ENCODE assay signal across 8 cellular contexts in the genomic region with DNA sequence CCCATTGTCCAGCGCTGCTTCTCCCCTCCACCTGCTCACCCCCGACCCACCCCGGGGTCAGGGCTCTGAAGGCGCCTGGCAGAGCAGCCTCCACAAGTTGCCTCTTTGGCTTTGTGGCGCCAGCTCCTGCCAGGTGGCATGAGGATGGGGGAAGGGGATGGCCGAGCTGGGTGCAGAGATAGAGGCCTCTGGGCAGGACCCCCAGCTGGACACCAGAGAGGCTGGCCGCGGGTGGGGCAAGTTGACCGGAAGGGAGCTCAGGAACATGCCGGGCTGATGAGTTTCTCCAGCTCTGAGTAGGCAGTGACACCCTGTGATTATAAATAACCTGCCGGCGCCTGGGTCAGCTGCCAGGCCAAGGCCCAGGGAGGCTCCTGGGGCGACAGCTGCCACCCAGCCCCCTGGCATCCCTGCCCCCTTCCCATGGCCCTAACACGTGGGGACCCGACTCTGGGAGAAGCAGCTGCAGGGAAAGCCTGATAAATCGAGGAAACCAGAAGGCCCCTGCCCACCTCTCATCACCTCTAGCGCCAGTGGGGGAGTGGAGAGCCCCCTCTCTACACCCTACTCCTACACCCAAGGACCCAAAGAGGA. TPM values are rescaled to one million over a fixed set of nuclear protein-coding genes. Genes with fewer than 3 reads are reported as not detected.
DNase-seq lines count a peak whose midpoint lies in the region; ATAC-seq and TF ChIP-seq lines count a peak whose summit lies in the region.

No MANE protein-coding gene starts in this region.

- no peak overlapping the region for H4K8ac ChIP-seq in neuronal stem cell (ENCODE audit: low read depth, low read length)

- H3K14ac ChIP-seq in neuronal stem cell (ENCODE audit: low read length) = no peak overlapping the region

- H3K4me1 ChIP-seq in ES-I3 (ENCODE audit: insufficient read depth, low read length) (peaks cover 3% of the 10 kb centered on the region; the same call in 1 of the 2 replicates), NT2/D1 (ENCODE audit: insufficient read depth, insufficient read length) (peaks cover 2% of the 10 kb centered on the region), neuronal stem cell (ENCODE audit: control insufficient read depth in 2 of 2, insufficient read depth in 1 of 2, low read depth in 1 of 2, low read length in 2 of 2) (peaks cover 6 to 8% of the 10 kb centered on the region in 2 donors)

- ATAC-seq in GM18868 (IDR thresholded peaks at IDR 0.05; ENCODE audit: unreplicated experiment) = no peak
- ATAC-seq in HG03378 (IDR thresholded peaks at IDR 0.05; ENCODE audit: unreplicated experiment) = no peak

- H3K9ac ChIP-seq in ES-I3 (ENCODE audit: low read depth, low read length) (peak overlapping the region; percentile 63; the same call in 1 of the 2 replicates), NT2/D1 (ENCODE audit: insufficient read length, low read depth) (peak overlapping the region; percentile 56), neuronal stem cell (ENCODE audit: low read depth, low read length, poor library complexity) (no peak overlapping the region)

- CTCF ChIA-PET in GM10248 (lab: Yijun Ruan, JAX) = interaction anchor here (1.0 to 3.1 kb wide), 8 partner anchors 11 to 132 kb away, joined by 3 to 16 read pairs (median 6); no protein-coding TSS in a partner anchor

- no peak overlapping the region for H3K4ac ChIP-seq in neuronal stem cell (ENCODE audit: low read length)

- H2BK15ac ChIP-seq in neuronal stem cell (ENCODE audit: low read length) = no peak overlapping the region

- no peak for DNase-seq in NT2/D1 (ENCODE audit: low read depth, low spot score)
- DNase-seq in epithelial cell of proximal tubule (ENCODE audit: low read depth) = no peak
- DNase-seq in neuronal stem cell (ENCODE audit: low spot score) = no peak
- no peak for DNase-seq in GM10248 (ENCODE audit: extremely low spot score)
- no peak for DNase-seq in activated gamma-delta T cell treated with Interleukin-2 at 50 U/mL for 16 hours

- H2BK120ac ChIP-seq in neuronal stem cell (ENCODE audit: low read depth, low read length) = no peak overlapping the region

- H2BK5ac ChIP-seq in neuronal stem cell (ENCODE audit: low read length) = no peak overlapping the region

- TF ChIP-seq CTCF in epithelial cell of proximal tubule (conservative IDR thresholded peaks at IDR 0.05; ENCODE audit: low read depth, low read length) (no peak), GM10248 (IDR thresholded peaks at IDR 0.05; ENCODE audit: control extremely low read depth, extremely low read depth, low read depth, missing control alignments) (no peak)

- H3K36me3 ChIP-seq in ES-I3 (ENCODE audit: insufficient read depth, low read length) = no peaks in the 10 kb centered on the region
- no peaks in the 10 kb centered on the region for H3K36me3 ChIP-seq in NT2/D1 (ENCODE audit: insufficient read depth, insufficient read length, low read length)
- no peaks in the 10 kb centered on the region for H3K36me3 ChIP-seq in neuronal stem cell (replicated peaks in 1 of 2; ENCODE audit: control insufficient read depth in 2 of 2, insufficient read depth in 2 of 2, low read length in 2 of 2)

- peaks cover 37% of the 10 kb centered on the region for H3K27me3 ChIP-seq in NT2/D1 (ENCODE audit: insufficient read depth, insufficient read length)
- H3K27me3 ChIP-seq in neuronal stem cell (ENCODE audit: control insufficient read depth in 3 of 3, insufficient read depth in 3 of 3, low read depth in 1 of 3, low read length in 3 of 3) = peaks cover 20 to 50% (median 42%) of the 10 kb centered on the region in 3 experiments

- H3K4me3 ChIP-seq in NT2/D1 (ENCODE audit: insufficient read length, low read depth) (peak overlapping the region; percentile 49), epithelial cell of proximal tubule (ENCODE audit: low read depth, low read length) (peak overlapping the region; percentile 62), neuronal stem cell (ENCODE audit: low read length in 2 of 2) (peak overlapping the region in 1 of 2 donors; percentile 46)

- H3K27ac ChIP-seq in neuronal stem cell (replicated peaks; ENCODE audit: low read length) = no peak overlapping the region

- no peaks in the 10 kb centered on the region for H3K9me3 ChIP-seq in ES-I3 (ENCODE audit: control insufficient read depth, insufficient read depth, low read length)
- no peaks in the 10 kb centered on the region for H3K9me3 ChIP-seq in NT2/D1 (ENCODE audit: insufficient read depth, low read length)
- peaks cover 7 to 9% of the 10 kb centered on the region in 2 donors for H3K9me3 ChIP-seq in neuronal stem cell (replicated peaks in 1 of 2; ENCODE audit: control insufficient read depth in 2 of 2, insufficient read depth in 1 of 2, low read depth in 1 of 2, low read length in 2 of 2)

- no peak overlapping the region for H2BK12ac ChIP-seq in neuronal stem cell (ENCODE audit: low read length)

- no peak overlapping the region for H3K23ac ChIP-seq in neuronal stem cell (ENCODE audit: low read depth, low read length, poor library complexity)

- H4K91ac ChIP-seq in neuronal stem cell (ENCODE audit: low read depth, low read length, poor library complexity) = no peak overlapping the region

- H2AK5ac ChIP-seq in neuronal stem cell (ENCODE audit: low read depth, low read length) = peak overlapping the region; percentile 52

- H2AFZ ChIP-seq in neuronal stem cell (ENCODE audit: low read length) = peak overlapping the region; percentile 93

- peak overlapping the region; percentile 69 for H3K4me2 ChIP-seq in neuronal stem cell (ENCODE audit: insufficient read depth, low read length, poor library complexity, severe bottlenecking)

- no CpG with 5 or more reads among the region's 17 CpGs for whole genome bisulfite sequencing in neuronal stem cell (ENCODE audit: extremely low coverage in 2 of 2, insufficient read length in 2 of 2, insufficient replicate concordance in 1 of 2), 2 donors

- H3K18ac ChIP-seq in neuronal stem cell (ENCODE audit: low read length) = no peak overlapping the region

- no peaks in the 10 kb centered on the region for H3K79me1 ChIP-seq in neuronal stem cell (ENCODE audit: low read depth, low read length)

- POLR2A ChIA-PET in GM10248 (lab: Yijun Ruan, JAX) = no interaction called here

RNA-seq across cellular contexts. Expression of gene P2RX5, which starts 0.7 kb away (rescaled TPM):
- 2.3 and 4.8 TPM in 2 replicates for total RNA-seq in epithelial cell of proximal tubule
- polyA plus RNA-seq in neuronal stem cell (2013, experiment 1 of 2) = 0.31 TPM
- 0.43 TPM for polyA plus RNA-seq in neuronal stem cell (2013, experiment 2 of 2)

RNA-seq across cellular contexts. Expression of gene EMC6, which starts 26.6 kb away (rescaled TPM):
- 25.6 and 43.7 TPM in 2 replicates for total RNA-seq in epithelial cell of proximal tubule
- 122 TPM for polyA plus RNA-seq in neuronal stem cell (2013, experiment 1 of 2)
- 117 TPM for polyA plus RNA-seq in neuronal stem cell (2013, experiment 2 of 2)

RNA-seq across cellular contexts. Expression of gene TAX1BP3, which starts 26.8 kb away (rescaled TPM):
- 426 and 444 TPM in 2 replicates for total RNA-seq in epithelial cell of proximal tubule
- polyA plus RNA-seq in neuronal stem cell (2013, experiment 1 of 2) = 39.2 TPM
- 37.4 TPM for polyA plus RNA-seq in neuronal stem cell (2013, experiment 2 of 2)

RNA-seq across cellular contexts. Expression of gene HASPIN, which starts 28.5 kb away (rescaled TPM):
- total RNA-seq in epithelial cell of proximal tubule = 12.3 and 15.4 TPM in 2 replicates
- polyA plus RNA-seq in neuronal stem cell (2013, experiment 1 of 2) = 12.3 TPM
- polyA plus RNA-seq in neuronal stem cell (2013, experiment 2 of 2) = 12.4 TPM

RNA-seq across cellular contexts. Expression of gene CTNS, which starts 58.7 kb away (rescaled TPM):
- total RNA-seq in epithelial cell of proximal tubule = 5.9 and 18.2 TPM in 2 replicates
- 12.5 TPM for polyA plus RNA-seq in neuronal stem cell (2013, experiment 1 of 2)
- 12.7 TPM for polyA plus RNA-seq in neuronal stem cell (2013, experiment 2 of 2)
